In the genomic region with DNA sequence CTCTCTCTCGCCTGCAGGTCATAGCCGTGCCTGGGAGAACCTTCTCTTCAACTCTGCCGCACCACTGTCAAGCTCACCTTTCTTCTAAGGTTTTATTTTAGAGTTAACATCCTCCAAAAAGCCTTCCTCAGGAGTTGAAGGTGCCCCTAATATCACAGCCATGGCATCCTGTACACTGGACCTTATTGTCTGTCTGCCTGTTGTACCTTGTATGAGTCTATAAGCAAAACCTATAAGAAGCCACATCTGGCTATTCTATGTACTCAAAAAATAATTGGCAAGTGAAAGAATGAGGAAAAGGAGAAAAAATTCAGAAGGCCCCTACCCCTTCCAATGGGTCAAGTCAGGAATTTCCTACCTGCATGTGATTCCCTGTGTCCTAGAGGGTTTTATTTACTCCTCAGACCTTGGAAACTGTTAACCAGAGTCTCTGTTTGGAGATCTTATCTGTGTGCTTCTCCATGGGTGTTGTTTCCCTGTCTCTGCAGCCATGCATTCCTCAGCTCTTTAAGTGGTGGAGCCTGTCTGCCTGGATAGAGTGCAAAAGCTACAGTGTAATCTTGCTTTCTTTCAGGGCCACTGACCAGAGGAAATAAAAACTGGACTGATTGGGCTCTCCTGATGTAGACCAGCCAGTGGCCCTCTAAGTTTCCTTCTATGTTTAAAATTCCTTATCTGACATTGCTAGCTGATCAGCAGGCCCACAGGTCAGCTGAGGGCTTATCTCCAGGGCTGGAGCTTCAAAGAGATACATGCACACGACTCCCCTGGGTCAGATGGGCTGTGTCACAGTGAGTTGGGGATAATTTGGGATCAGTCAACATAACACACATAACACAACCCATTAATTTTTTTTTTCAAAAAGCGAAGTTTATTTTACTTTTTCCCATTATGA, we compare ENCODE assay signal across 11 cellular contexts. TPM values are rescaled to one million over a fixed set of nuclear protein-coding genes. Genes with fewer than 3 reads are reported as not detected.
DNase-seq lines count a peak whose midpoint lies in the region; ATAC-seq, FAIRE-seq and TF ChIP-seq lines count a peak whose summit lies in the region.
"Had no signal": no experiment of that assay in that cellular context is flagged by ENCODE, and none has a peak within 500 bp of the region (broad histone marks: within the 10 kb centered on the region; RNA-seq: fewer than 3 reads in every experiment).

No MANE protein-coding gene starts in this region.

- H3K4me2 ChIP-seq in PC-3 (ENCODE audit: low read length): peak overlapping the region; percentile 26

- CTCF ChIA-PET in PC-3 (lab: Charles Lee): no interaction called here
- CTCF ChIA-PET in activated CD8-positive, alpha-beta memory T cell treated with anti-CD3 and anti-CD28 coated beads, Interleukin-2, amount 10 ng/mL, durations not matched to agents 7 days and 5 days (lab: Charles Lee): interaction anchor here (0.8 to 1.4 kb wide), 2 partner anchors 32 to 290 kb away, joined by 3 read pairs; no protein-coding TSS in a partner anchor

- WGBS in pancreas, 2 donors: 54 to 62% methylated on average over 5 of the region's 5 CpGs

- H3K9me3 ChIP-seq in PC-3 (ENCODE audit: low read length) (no peaks in the 10 kb centered on the region), pancreas (no peaks in the 10 kb centered on the region)
- H3K9me3 ChIP-seq: transverse colon had no signal

- POLR2A ChIA-PET in PC-3 (lab: Charles Lee; ENCODE audit: unreplicated experiment): no interaction called here

- intact Hi-C loops in PC-3 (cut with micrococcal nuclease): loop anchor here (5.0 kb wide), 1 partner anchor 97 kb away; no protein-coding TSS in a partner anchor
- intact Hi-C loops in pancreas (cut with DNase I): no loop called here
- intact Hi-C loops in CD14-positive monocyte (cut with micrococcal nuclease): no loop called here

- no peaks in the 10 kb centered on the region for H3K27me3 ChIP-seq in PC-3 (ENCODE audit: low read length)
- H3K27me3 ChIP-seq in pancreas: no peaks in the 10 kb centered on the region
- H3K27me3 ChIP-seq: transverse colon had no signal

- no peak overlapping the region for H2AFZ ChIP-seq in PC-3 (ENCODE audit: low read length)

- no peaks in the 10 kb centered on the region for H4K20me1 ChIP-seq in PC-3 (ENCODE audit: low read length)

- peak; percentile 12 for DNase-seq in G401 (ENCODE audit: low spot score)
- DNase-seq in PC-3: peak; percentile 81
- peak; percentile 66 for DNase-seq in fibroblast of villous mesenchyme (ENCODE audit: low read depth)
- peak in 1 of 6 donors; percentile 20 for DNase-seq in pancreas
- no peak for DNase-seq in activated CD8-positive, alpha-beta memory T cell treated with anti-CD3 and anti-CD28 coated beads, Interleukin-2, amount 10 ng/mL, durations not matched to agents 7 days and 5 days
- DNase-seq in CD14-positive monocyte (ENCODE audit: low spot score): no peak
- DNase-seq: caudate nucleus, NCI-H187, transverse colon had no signal

- ATAC-seq in PC-3: peak; percentile 87
- ATAC-seq in pancreas: peak in 3 of 4 donors; percentile 74 to 93 (median 75)
- no peak for ATAC-seq in activated CD8-positive, alpha-beta memory T cell treated with anti-CD3 and anti-CD28 coated beads, Interleukin-2, amount 10 ng/mL, durations not matched to agents 7 days and 5 days
- no peak for ATAC-seq in HG03175 (IDR thresholded peaks at IDR 0.05; ENCODE audit: unreplicated experiment)
- ATAC-seq in HG02610 (IDR thresholded peaks at IDR 0.05; ENCODE audit: unreplicated experiment): no peak

- in situ Hi-C loops in G401 (cut with HindIII; ENCODE audit: low sequenced_read_pairs): no loop called here

- no peaks in the 10 kb centered on the region for H3F3A ChIP-seq in PC-3 (ENCODE audit: low read length, unreplicated experiment)

- no peaks in the 10 kb centered on the region for H3K9me2 ChIP-seq in PC-3 (replicated peaks; ENCODE audit: low read length)

- no peaks in the 10 kb centered on the region for H3K79me2 ChIP-seq in PC-3 (ENCODE audit: low read length)

- H3K4me3 ChIP-seq in PC-3 (ENCODE audit: low read length) (no peak overlapping the region), fibroblast of villous mesenchyme (ENCODE audit: low read depth, low read length) (no peak overlapping the region), pancreas (no peak overlapping the region)
- H3K4me3 ChIP-seq: transverse colon had no signal

- H3K36me3 ChIP-seq in PC-3 (ENCODE audit: low read depth, low read length) (no peaks in the 10 kb centered on the region), pancreas (no peaks in the 10 kb centered on the region)
- H3K36me3 ChIP-seq: transverse colon had no signal

- H3K27me3 Mint-ChIP-seq in activated CD8-positive, alpha-beta memory T cell treated with anti-CD3 and anti-CD28 coated beads, Interleukin-2, amount 10 ng/mL, durations not matched to agents 7 days and 5 days: no peaks in the 10 kb centered on the region
- peaks cover 0 to 2% (median 0%) of the 10 kb centered on the region in 3 donors for H3K27me3 Mint-ChIP-seq in CD14-positive monocyte (ENCODE audit: low read depth in 3 of 3)

- H3K9ac ChIP-seq in PC-3 (ENCODE audit: low read length): no peak overlapping the region

- no peak overlapping the region for H3K27ac Mint-ChIP-seq in activated CD8-positive, alpha-beta memory T cell treated with anti-CD3 and anti-CD28 coated beads, Interleukin-2, amount 10 ng/mL, durations not matched to agents 7 days and 5 days
- H3K27ac Mint-ChIP-seq in CD14-positive monocyte: peak overlapping the region in 1 of 7 donors; percentile 25

- no peak for FAIRE-seq in pancreas (lab: Jason Lieb, UNC)

- no peaks in the 10 kb centered on the region for H3K9me3 Mint-ChIP-seq in activated CD8-positive, alpha-beta memory T cell treated with anti-CD3 and anti-CD28 coated beads, Interleukin-2, amount 10 ng/mL, durations not matched to agents 7 days and 5 days (ENCODE audit: low read depth)
- peaks cover 0 to 3% (median 0%) of the 10 kb centered on the region in 7 donors for H3K9me3 Mint-ChIP-seq in CD14-positive monocyte

- H3K4me1 ChIP-seq in PC-3 (ENCODE audit: insufficient read depth, low read length): peaks cover 19% of the 10 kb centered on the region
- peaks cover 0 to 6% (median 5%) of the 10 kb centered on the region in 3 donors for H3K4me1 ChIP-seq in pancreas
- H3K4me1 ChIP-seq: transverse colon had no signal

- H3K27ac ChIP-seq in PC-3 (ENCODE audit: low read length): peak overlapping the region; percentile 11
- peak overlapping the region in 1 of 4 donors; percentile 33 for H3K27ac ChIP-seq in pancreas
- H3K27ac ChIP-seq: transverse colon had no signal

- no peak overlapping the region for H3K4me3 Mint-ChIP-seq in activated CD8-positive, alpha-beta memory T cell treated with anti-CD3 and anti-CD28 coated beads, Interleukin-2, amount 10 ng/mL, durations not matched to agents 7 days and 5 days
- H3K4me3 Mint-ChIP-seq in CD14-positive monocyte: no peak overlapping the region

- no TSS peak for BruUV-seq in PC-3 (replicated peaks; lab: Mats Ljungman, UMichigan)

- no peaks in the 10 kb centered on the region for H3K36me3 Mint-ChIP-seq in activated CD8-positive, alpha-beta memory T cell treated with anti-CD3 and anti-CD28 coated beads, Interleukin-2, amount 10 ng/mL, durations not matched to agents 7 days and 5 days
- H3K36me3 Mint-ChIP-seq in CD14-positive monocyte: no peaks in the 10 kb centered on the region

- no peak for TF ChIP-seq CTCF in PC-3 (conservative IDR thresholded peaks at IDR 0.05; ENCODE audit: low read depth, low read length)
- TF ChIP-seq CTCF in fibroblast of villous mesenchyme (IDR thresholded peaks at IDR 0.05; ENCODE audit: insufficient read depth, low read depth, low read length): no peak
- TF ChIP-seq CTCF in pancreas (IDR thresholded peaks at IDR 0.05): no peak
- TF ChIP-seq CTCF in CD14-positive monocyte (IDR thresholded peaks at IDR 0.05): no peak

- peaks cover 11% of the 10 kb centered on the region for H3K4me1 Mint-ChIP-seq in activated CD8-positive, alpha-beta memory T cell treated with anti-CD3 and anti-CD28 coated beads, Interleukin-2, amount 10 ng/mL, durations not matched to agents 7 days and 5 days
- no peaks in the 10 kb centered on the region for H3K4me1 Mint-ChIP-seq in CD14-positive monocyte

RNA-seq across cellular contexts. Expression of a gene that starts 37.6 kb away (rescaled TPM):
- total RNA-seq in G401 (2014; rRNA removed; shearing (Covaris generic)): 67.1 and 83.3 TPM in 2 replicates
- total RNA-seq in PC-3 (2014; rRNA removed): 14.0 and 20.2 TPM in 2 replicates
- 30.0 and 35.4 TPM in 2 replicates for total RNA-seq in fibroblast of villous mesenchyme
- total RNA-seq in pancreas: 10 to 100 TPM in 1 of 6 donors, 1 to 10 TPM in 5; 7.3 to 10.1 (median 8.5) TPM
- polyA plus RNA-seq in pancreas: 1 to 10 TPM; 2.6 to 5.5 TPM
- 10 to 100 TPM; 30.1 to 30.8 TPM for total RNA-seq in activated CD8-positive, alpha-beta memory T cell treated with anti-CD3 and anti-CD28 coated beads, Interleukin-2, amount 10 ng/mL, durations not matched to agents 7 days and 5 days
- polyA plus RNA-seq in CD14-positive monocyte: 1 to 10 TPM; 5.9 to 8.4 TPM

RNA-seq across cellular contexts. Expression of a gene that starts 44.9 kb away (rescaled TPM):
- total RNA-seq in G401 (2014; rRNA removed; shearing (Covaris generic)): 4.6 and 4.7 TPM in 2 replicates
- total RNA-seq in PC-3 (2014; rRNA removed) (17.3 and 17.7 TPM in 2 replicates), fibroblast of villous mesenchyme (13.5 and 17.3 TPM in 2 replicates), pancreas (10 to 100 TPM in 2 of 6 donors, 1 to 10 TPM in 4; 5.4 to 10.8 (median 7.9) TPM)
- polyA plus RNA-seq in pancreas (1 to 10 TPM; 4.7 to 4.8 TPM), CD14-positive monocyte (not detected)
- under 1 TPM; 0.16 to 0.44 TPM for total RNA-seq in activated CD8-positive, alpha-beta memory T cell treated with anti-CD3 and anti-CD28 coated beads, Interleukin-2, amount 10 ng/mL, durations not matched to agents 7 days and 5 days

Comparison
In these comparisons a context has a peak if more than half of its experiments do, and no peak if none do; other contexts are left out.
1. DNase-seq: peak in G401 (single experiment), PC-3 (single experiment) and fibroblast of villous mesenchyme (single experiment); none in activated CD8-positive, alpha-beta memory T cell treated with anti-CD3 and anti-CD28 coated beads, Interleukin-2, amount 10 ng/mL, durations not matched to agents 7 days and 5 days (single experiment) and CD14-positive monocyte (single experiment).
2. ATAC-seq: peak in PC-3 (single experiment) and pancreas (3 of 4); none in activated CD8-positive, alpha-beta memory T cell treated with anti-CD3 and anti-CD28 coated beads, Interleukin-2, amount 10 ng/mL, durations not matched to agents 7 days and 5 days (single experiment), HG03175 (single experiment) and HG02610 (single experiment).